Comparison of ENCODE assay signal across 22 cellular contexts in genomic region chr5:69050214-69050613, GRCh38.
"Had no signal": no experiment of that assay in that cellular context is flagged by ENCODE, and none has a peak within 500 bp of the region (broad histone marks: within the 10 kb centered on the region; RNA-seq: fewer than 3 reads in every experiment).

No MANE protein-coding gene starts in this region.

- ATAC-seq: left colon; left lung; lower lobe of right lung; naive thymus-derived CD4-positive, alpha-beta T cell; natural killer cell treated with Interleukin-12 subunit alpha and Interleukin-12 subunit beta and Interleukin-15 and Interleukin-18, amount 100 ng/mL, for 72 hours; right cardiac atrium; stimulated activated effector memory CD8-positive, alpha-beta T cell treated with anti-CD3 and anti-CD28 coated beads, Interleukin-12 subunit alpha, Interleukin-12 subunit beta, amount 100 ng/mL, for 72 hours had no signal

- H3K36me3 ChIP-seq: left lung, lower lobe of right lung, sigmoid colon, spleen, suprapubic skin, tibial nerve, vagina had no signal

- H3K27ac ChIP-seq: left lung, lower lobe of right lung, parathyroid adenoma, sigmoid colon, spleen, suprapubic skin, tibial nerve, vagina had no signal

- H3K9me3 ChIP-seq: left lung, lower lobe of right lung, sigmoid colon, spleen, suprapubic skin, tibial nerve, vagina had no signal

- H3K4me3 ChIP-seq: left lung, lower lobe of right lung, sigmoid colon, spleen, suprapubic skin, tibial nerve, vagina had no signal

- H3K27me3 ChIP-seq: left lung, sigmoid colon, spleen, suprapubic skin, tibial nerve, vagina had no signal

- DNase-seq: hippocampal formation; kidney glomerular epithelial cell; left colon; left lung; lower lobe of right lung; mammary epithelial cell; mesenchymal stem cell; naive thymus-derived CD4-positive, alpha-beta T cell; retina; right cardiac atrium; sigmoid colon; small intestine; spleen; stimulated activated CD4-positive, alpha-beta T cell treated with anti-CD3 and anti-CD28 coated beads, Interleukin-4, amount 100 ng/mL, for 24 hours; stimulated activated naive CD4-positive, alpha-beta T cell had no signal

- FAIRE-seq: keratinocyte, small intestine had no signal

- H3K4me1 ChIP-seq: left lung, lower lobe of right lung, parathyroid adenoma, sigmoid colon, spleen, suprapubic skin, tibial nerve, vagina had no signal
